ENCODE assay signal across 8 cellular contexts in the genomic region with DNA sequence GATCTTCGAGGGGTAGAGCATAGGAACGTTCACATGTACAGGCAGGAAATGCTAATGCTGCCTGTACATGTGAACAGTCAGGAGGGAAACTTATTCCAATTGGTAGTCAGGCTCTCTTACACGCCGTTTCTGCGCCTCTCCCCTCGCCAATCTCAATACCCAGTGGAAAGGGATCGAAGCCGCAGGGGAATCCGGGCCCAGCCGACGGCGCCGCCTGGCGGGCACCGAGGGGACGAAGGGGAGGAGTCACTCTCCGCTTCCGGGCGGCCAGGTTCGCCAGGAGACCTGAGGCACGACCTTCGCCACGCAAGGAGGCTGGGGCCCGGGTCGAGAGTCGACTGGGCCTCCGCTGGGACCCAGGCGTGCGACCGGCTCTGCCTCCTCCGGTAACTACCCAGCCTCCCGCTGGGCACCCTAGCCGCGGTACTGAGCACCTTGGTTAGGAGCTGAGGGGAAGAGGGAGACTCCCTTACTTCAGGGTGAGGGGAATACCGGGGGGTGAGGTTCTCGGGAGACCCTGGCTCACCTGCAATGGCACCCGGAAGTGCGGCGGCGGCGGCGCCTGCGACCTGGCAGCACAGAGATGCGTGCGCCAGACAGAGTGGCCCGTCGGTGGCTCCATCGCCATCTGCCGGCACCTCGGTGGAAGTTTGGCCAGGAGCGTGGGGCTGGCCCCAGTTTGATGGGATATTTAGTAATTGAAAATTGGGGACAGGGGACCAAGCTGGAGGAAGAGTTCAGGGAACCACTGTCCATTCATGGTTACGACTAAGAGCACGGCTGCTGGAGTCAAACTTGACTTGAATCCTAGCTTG. TPM values are rescaled to one million over a fixed set of nuclear protein-coding genes. Genes with fewer than 3 reads are reported as not detected.
DNase-seq lines count a peak whose midpoint lies in the region; ATAC-seq and TF ChIP-seq lines count a peak whose summit lies in the region.

A gene (minus strand): TSS at position 557 of the 815 bp plus-strand sequence. CDS start 1,026 bp downstream, outside the sequence.

- H3K4me1 ChIP-seq in CD4-positive, CD25-positive, alpha-beta regulatory T cell (ENCODE audit: control insufficient read depth, insufficient read depth, low read length, poor library complexity, severe bottlenecking) = peaks cover 20% of the 10 kb centered on the region
- H3K4me1 ChIP-seq in ectodermal cell (ENCODE audit: control insufficient read depth, insufficient read depth, low read length) = no peaks in the 10 kb centered on the region
- peaks cover 0 to 6% of the 10 kb centered on the region in 2 donors for H3K4me1 ChIP-seq in lung (ENCODE audit: control insufficient read depth in 2 of 2, insufficient read depth in 2 of 2, low read length in 2 of 2)

- peaks cover 41% of the 10 kb centered on the region for H3K36me3 ChIP-seq in CD4-positive, CD25-positive, alpha-beta regulatory T cell (ENCODE audit: control insufficient read depth, insufficient read depth, low read length)
- peaks cover 21% of the 10 kb centered on the region for H3K36me3 ChIP-seq in ectodermal cell (ENCODE audit: control insufficient read depth, insufficient read depth, low read length)
- peaks cover 2 to 32% of the 10 kb centered on the region in 2 donors for H3K36me3 ChIP-seq in lung (ENCODE audit: control insufficient read depth in 2 of 2, insufficient read depth in 2 of 2, low read length in 2 of 2)

- TF ChIP-seq CTCF in activated CD8-positive, alpha-beta T cell treated with anti-CD3 and anti-CD28 coated beads for 36 hours (IDR thresholded peaks at IDR 0.05) = peak; percentile 95
- peak; percentile 77 for TF ChIP-seq CTCF in lung (IDR thresholded peaks at IDR 0.05; ENCODE audit: control extremely low read depth, extremely low read depth)

- H3K27ac ChIP-seq in CD4-positive, CD25-positive, alpha-beta regulatory T cell (ENCODE audit: insufficient read depth, low read length, poor library complexity, severe bottlenecking) = peak within 1 kb of the TSS; percentile 98
- H3K27ac ChIP-seq in ectodermal cell (ENCODE audit: insufficient read depth, low read depth, low read length, poor library complexity, severe bottlenecking) (peak within 1 kb of the TSS; percentile 94), lung (ENCODE audit: low read depth in 1 of 2, low read length in 1 of 2) (peak within 1 kb of the TSS; percentile 94 to 97)

- POLR2A ChIA-PET in activated CD8-positive, alpha-beta T cell treated with anti-CD3 and anti-CD28 coated beads for 36 hours (lab: Charles Lee) = interaction anchor here (0.6 to 7.8 kb wide), 12 partner anchors 10 to 202 kb away, joined by 3 to 101 read pairs (median 4); a partner anchor contains a TSS

- 2% methylated on average over 53 of the region's 53 CpGs for WGBS in ectodermal cell, 2 experiments
- 0% methylated on average over 52 to 53 of the region's 53 CpGs for WGBS in lung, 2 donors

- DNase-seq in CD4-positive, CD25-positive, alpha-beta regulatory T cell = peak; percentile 81 to 95 (median 91)
- DNase-seq in NCI-H774 (lab: John Stamatoyannopoulos, UW) (peak; percentile 85), lung (ENCODE audit: low spot score) (peak; percentile 89)
- DNase-seq in activated CD8-positive, alpha-beta T cell treated with anti-CD3 and anti-CD28 coated beads for 36 hours = peak; percentile 93
- peak; percentile 81 to 85 (median 83) for DNase-seq in stimulated activated CD4-positive, alpha-beta T cell treated with anti-CD3 and anti-CD28 coated beads, TNF-alpha, amount 100 ng/mL, for 48 hours (ENCODE audit: low read depth in 3 of 3)

- no peaks in the 10 kb centered on the region for H3K27me3 ChIP-seq in CD4-positive, CD25-positive, alpha-beta regulatory T cell (ENCODE audit: control insufficient read depth, insufficient read depth, low read length)
- H3K27me3 ChIP-seq in ectodermal cell (ENCODE audit: control insufficient read depth, insufficient read depth, low read length, poor library complexity, severe bottlenecking) (no peaks in the 10 kb centered on the region), lung (ENCODE audit: control insufficient read depth, insufficient read depth) (no peaks in the 10 kb centered on the region)

- H3K4me3 Mint-ChIP-seq in CD4-positive, CD25-positive, alpha-beta regulatory T cell = peak within 1 kb of the TSS; percentile 85 to 92 (median 89)
- peak within 1 kb of the TSS; percentile 85 for H3K4me3 Mint-ChIP-seq in activated CD8-positive, alpha-beta T cell treated with anti-CD3 and anti-CD28 coated beads for 36 hours

- intact Hi-C loops in activated CD8-positive, alpha-beta T cell treated with anti-CD3 and anti-CD28 coated beads for 36 hours (cut with micrococcal nuclease) = loop anchor here (1.0 kb wide), 1 partner anchor 197 kb away; no protein-coding TSS in a partner anchor

- CTCF ChIA-PET in activated CD8-positive, alpha-beta T cell treated with anti-CD3 and anti-CD28 coated beads for 36 hours (lab: Charles Lee) = interaction anchor here (0.7 to 6.5 kb wide), 19 partner anchors 9 to 375 kb away, joined by 3 to 83 read pairs (median 4); a partner anchor contains a TSS

- H3K4me3 ChIP-seq in CD4-positive, CD25-positive, alpha-beta regulatory T cell (ENCODE audit: low read depth, low read length) = peak within 1 kb of the TSS; percentile 86
- H3K4me3 ChIP-seq in ectodermal cell (ENCODE audit: insufficient read depth, low read depth, low read length) (peak within 1 kb of the TSS; percentile 77), lung (peak within 1 kb of the TSS; percentile 71)

- peaks cover 37% of the 10 kb centered on the region for H3K36me3 Mint-ChIP-seq in CD4-positive, CD25-positive, alpha-beta regulatory T cell
- peaks cover 33% of the 10 kb centered on the region for H3K36me3 Mint-ChIP-seq in activated CD8-positive, alpha-beta T cell treated with anti-CD3 and anti-CD28 coated beads for 36 hours (ENCODE audit: low read depth)

- H3K27ac Mint-ChIP-seq in CD4-positive, CD25-positive, alpha-beta regulatory T cell = peak within 1 kb of the TSS; percentile 85 to 93 (median 90)
- H3K27ac Mint-ChIP-seq in activated CD8-positive, alpha-beta T cell treated with anti-CD3 and anti-CD28 coated beads for 36 hours = peak within 1 kb of the TSS; percentile 93

- ATAC-seq in CD4-positive, CD25-positive, alpha-beta regulatory T cell (ENCODE audit: low read depth in 2 of 2) = peak; percentile 90 to 92
- ATAC-seq in GM19372 (IDR thresholded peaks at IDR 0.05; ENCODE audit: low read depth, unreplicated experiment) (peak; percentile 95), HG03521 (IDR thresholded peaks at IDR 0.05; ENCODE audit: unreplicated experiment) (peak; percentile 85), lung (ENCODE audit: insufficient read depth, low FRiP score) (peak; percentile 96)
- ATAC-seq in activated CD8-positive, alpha-beta T cell treated with anti-CD3 and anti-CD28 coated beads for 36 hours = peak; percentile 92

- H3K4me1 Mint-ChIP-seq in CD4-positive, CD25-positive, alpha-beta regulatory T cell = peaks cover 5 to 51% (median 33%) of the 10 kb centered on the region in 4 donors
- H3K4me1 Mint-ChIP-seq in activated CD8-positive, alpha-beta T cell treated with anti-CD3 and anti-CD28 coated beads for 36 hours (ENCODE audit: low read depth) = peaks cover 23% of the 10 kb centered on the region

- peaks cover 5% of the 10 kb centered on the region for H3K27me3 Mint-ChIP-seq in CD4-positive, CD25-positive, alpha-beta regulatory T cell
- no peaks in the 10 kb centered on the region for H3K27me3 Mint-ChIP-seq in activated CD8-positive, alpha-beta T cell treated with anti-CD3 and anti-CD28 coated beads for 36 hours

- H3K9me3 ChIP-seq in CD4-positive, CD25-positive, alpha-beta regulatory T cell (ENCODE audit: control insufficient read depth in 2 of 2, low read length in 2 of 2) = no peaks in the 10 kb centered on the region
- H3K9me3 ChIP-seq in ectodermal cell (ENCODE audit: control insufficient read depth, low read length) (no peaks in the 10 kb centered on the region), lung (ENCODE audit: control insufficient read depth in 2 of 2, insufficient read depth in 1 of 2, low read length in 1 of 2) (no peaks in the 10 kb centered on the region)

- H3K9me3 Mint-ChIP-seq in CD4-positive, CD25-positive, alpha-beta regulatory T cell = peaks cover 0 to 2% (median 0%) of the 10 kb centered on the region in 7 donors
- H3K9me3 Mint-ChIP-seq in activated CD8-positive, alpha-beta T cell treated with anti-CD3 and anti-CD28 coated beads for 36 hours = no peaks in the 10 kb centered on the region

RNA-seq across cellular contexts. Expression of the gene that starts here (rescaled TPM):
- total RNA-seq in CD4-positive, CD25-positive, alpha-beta regulatory T cell = 18.3 TPM
- 10 to 100 TPM; 22.0 to 31.5 (median 26.4) TPM for polyA plus RNA-seq in CD4-positive, CD25-positive, alpha-beta regulatory T cell
- total RNA-seq in activated CD8-positive, alpha-beta T cell treated with anti-CD3 and anti-CD28 coated beads for 36 hours = 10 to 100 TPM; 19.8 to 21.9 TPM
- polyA plus RNA-seq in ectodermal cell (2013, experiment 1 of 4) = 21.6 TPM
- 19.7 TPM for polyA plus RNA-seq in ectodermal cell (2013, experiment 2 of 4)
- 17.9 TPM for polyA plus RNA-seq in ectodermal cell (2013, experiment 3 of 4)
- polyA plus RNA-seq in ectodermal cell (2013, experiment 4 of 4) = 19.7 TPM
- 10 to 100 TPM; 20.4 to 38.1 TPM for total RNA-seq in lung
- polyA plus RNA-seq in lung = 10 to 100 TPM; 13.8 to 20.0 TPM

Comparison
In these comparisons a context has a peak if more than half of its experiments do, and no peak if none do; other contexts are left out.
1. Peak in every context shown above with its lines: DNase-seq, ATAC-seq, H3K4me3 ChIP-seq and H3K27ac ChIP-seq.